1 cellular context compared by ENCODE assay signal in genomic region chr5:127671218-127671617, GRCh38.
TF ChIP-seq lines count a peak whose summit lies in the region.

No MANE protein-coding gene starts in this region.

TF ChIP-seq in SK-N-SH, 30 proteins besides CTCF, POLR2A, EP300 and RAD21 (continued from another document):
- TF ChIP-seq FOXM1 (IDR thresholded peaks at IDR 0.05; ENCODE audit: low read depth) = no peak
- no peak for TF ChIP-seq RCOR1 (IDR thresholded peaks at IDR 0.05; ENCODE audit: low read length)
- TF ChIP-seq GABPA (IDR thresholded peaks at IDR 0.05; ENCODE audit: low read depth) = no peak
- TF ChIP-seq NRF1 (IDR thresholded peaks at IDR 0.05; ENCODE audit: low read depth, low read length) = no peak
